In genomic region chr7:129970816-129971215, GRCh38 we compare ENCODE assay signal across 20 cellular contexts. TPM values are rescaled to one million over a fixed set of nuclear protein-coding genes. Genes with fewer than 3 reads are reported as not detected.
A peak's percentile ranks its signal among the peaks of the same experiment; 100 is the strongest.
DNase-seq lines count a peak whose midpoint lies in the region; ATAC-seq and TF ChIP-seq lines count a peak whose summit lies in the region.
"Had no signal": no experiment of that assay in that cellular context is flagged by ENCODE, and none has a peak within 500 bp of the region (broad histone marks: within the 10 kb centered on the region; RNA-seq: fewer than 3 reads in every experiment).

No MANE protein-coding gene starts in this region.

- ATAC-seq in PC-3, result peak; percentile 47
- peak; percentile 26 for ATAC-seq in left lobe of liver
- no peak for ATAC-seq in HG03571 (IDR thresholded peaks at IDR 0.05; ENCODE audit: unreplicated experiment)
- no peak for ATAC-seq in HG02759 (IDR thresholded peaks at IDR 0.05; ENCODE audit: unreplicated experiment)
- ATAC-seq: activated CD8-positive, alpha-beta T cell treated with anti-CD3 and anti-CD28 coated beads, Interleukin-2, amount 10 ng/mL, durations not matched to agents 7 days and 5 days had no signal

- H3K79me2 ChIP-seq in PC-3 (ENCODE audit: low read length), result no peaks in the 10 kb centered on the region

- H3F3A ChIP-seq in PC-3 (ENCODE audit: low read length, unreplicated experiment), result no peaks in the 10 kb centered on the region

- intact Hi-C loops in PC-3 (cut with micrococcal nuclease), result loop anchor here (1.0 kb wide), 2 partner anchors 22 to 39 kb away; no protein-coding TSS in a partner anchor
- intact Hi-C loops in transverse colon (cut with DNase I; ENCODE audit: low total_unique reads), result no loop called here

- POLR2A ChIA-PET in PC-3 (lab: Charles Lee; ENCODE audit: unreplicated experiment), result interaction anchor here (0.5 to 2.0 kb wide), 3 partner anchors 12 to 38 kb away, joined by 3 to 18 read pairs (median 8); no protein-coding TSS in a partner anchor

- TF ChIP-seq CTCF in PC-3 (conservative IDR thresholded peaks at IDR 0.05; ENCODE audit: low read depth, low read length) (no peak), chondrocyte (IDR thresholded peaks at IDR 0.05) (no peak), transverse colon (IDR thresholded peaks at IDR 0.05) (no peak)

- 39% methylated on average over 3 of the region's 3 CpGs; no CpG with 5 or more reads in 1 of the 2 donors for WGBS in transverse colon (ENCODE audit: low coverage in 1 of 2), 2 donors

- peak overlapping the region; percentile 63; the same call in 1 of the 2 replicates for H3K4me2 ChIP-seq in PC-3 (ENCODE audit: low read length)

- CTCF ChIA-PET in PC-3 (lab: Charles Lee), result interaction anchor here (1.1 to 1.7 kb wide), 3 partner anchors 12 to 38 kb away, joined by 3 to 8 read pairs (median 6); no protein-coding TSS in a partner anchor

- H3K27me3 ChIP-seq in PC-3 (ENCODE audit: low read length) (no peaks in the 10 kb centered on the region), transverse colon (no peaks in the 10 kb centered on the region)
- H3K27me3 ChIP-seq: BE2C, pancreas had no signal

- peak overlapping the region; percentile 94 for H3K27ac Mint-ChIP-seq in chondrocyte (ENCODE audit: unreplicated experiment)
- H3K27ac Mint-ChIP-seq: activated CD8-positive, alpha-beta T cell treated with anti-CD3 and anti-CD28 coated beads, Interleukin-2, amount 10 ng/mL, durations not matched to agents 7 days and 5 days; activated naive CD8-positive, alpha-beta T cell; brain had no signal

- H3K9ac ChIP-seq in PC-3 (ENCODE audit: low read length), result peak overlapping the region; percentile 67

- TF ChIP-seq EP300 in transverse colon (IDR thresholded peaks at IDR 0.05; ENCODE audit: low read depth), result no peak

- H4K20me1 ChIP-seq in PC-3 (ENCODE audit: low read length), result no peaks in the 10 kb centered on the region

- H3K9me3 ChIP-seq in PC-3 (ENCODE audit: low read length) (no peaks in the 10 kb centered on the region), transverse colon (no peaks in the 10 kb centered on the region)
- H3K9me3 ChIP-seq: BE2C, pancreas had no signal

- no peaks in the 10 kb centered on the region for H3K9me3 Mint-ChIP-seq in chondrocyte (ENCODE audit: low read depth)

- BruUV-seq in PC-3 (replicated peaks; lab: Mats Ljungman, UMichigan), result no TSS peak

- H3K4me1 ChIP-seq in PC-3 (ENCODE audit: insufficient read depth, low read length), result peaks cover 36% of the 10 kb centered on the region
- H3K4me1 ChIP-seq in transverse colon, result peaks cover 3 to 16% (median 10%) of the 10 kb centered on the region in 4 donors
- H3K4me1 ChIP-seq: BE2C had no signal

- H2AFZ ChIP-seq in PC-3 (ENCODE audit: low read length), result no peak overlapping the region

- no peak overlapping the region for H3K4me3 Mint-ChIP-seq in chondrocyte (ENCODE audit: unreplicated experiment)
- H3K4me3 Mint-ChIP-seq: activated CD8-positive, alpha-beta T cell treated with anti-CD3 and anti-CD28 coated beads, Interleukin-2, amount 10 ng/mL, durations not matched to agents 7 days and 5 days; activated naive CD8-positive, alpha-beta T cell; brain had no signal

- H3K4me3 ChIP-seq in PC-3 (ENCODE audit: low read length) (no peak overlapping the region), transverse colon (no peak overlapping the region)
- H3K4me3 ChIP-seq: pancreas had no signal

- H3K36me3 Mint-ChIP-seq in chondrocyte (ENCODE audit: low read depth), result no peaks in the 10 kb centered on the region
- H3K36me3 Mint-ChIP-seq: activated naive CD8-positive, alpha-beta T cell; brain had no signal

- DNase-seq in PC-3 (peak; percentile 75), chondrocyte (ENCODE audit: low spot score) (no peak), left lobe of liver (ENCODE audit: low spot score) (no peak), transverse colon (peak; percentile 80), NCI-H1048 (lab: John Stamatoyannopoulos, UW) (no peak)
- DNase-seq: activated CD8-positive, alpha-beta T cell treated with anti-CD3 and anti-CD28 coated beads, Interleukin-2, amount 10 ng/mL, durations not matched to agents 7 days and 5 days; BE2C; effector CD4-positive, alpha-beta T cell; left cardiac atrium; NCI-H1417; NCI-H82; pancreas; stimulated activated CD4-positive, alpha-beta T cell treated with anti-CD3 and anti-CD28 coated beads, Interleukin-4, amount 100 ng/mL, for 4 hours; stimulated activated CD8-positive, alpha-beta memory T cell treated with anti-CD3 and anti-CD28 coated beads, Interleukin-4, amount 100 ng/mL, for 48 hours; T-helper 1 cell had no signal

- peaks cover 21% of the 10 kb centered on the region for H3K4me1 Mint-ChIP-seq in chondrocyte (ENCODE audit: low read depth)

- no peaks in the 10 kb centered on the region for H3K36me3 ChIP-seq in PC-3 (ENCODE audit: low read depth, low read length)
- no peaks in the 10 kb centered on the region for H3K36me3 ChIP-seq in transverse colon
- H3K36me3 ChIP-seq: BE2C, pancreas had no signal

- TF ChIP-seq POLR2A in transverse colon (IDR thresholded peaks at IDR 0.05), result no peak

- H3K27ac ChIP-seq in PC-3 (ENCODE audit: low read length), result peak overlapping the region; percentile 96
- H3K27ac ChIP-seq in transverse colon, result peak overlapping the region; percentile 25 to 54 (median 50)
- H3K27ac ChIP-seq: VCaP had no signal

- H3K27me3 Mint-ChIP-seq in chondrocyte (ENCODE audit: low read depth), result no peaks in the 10 kb centered on the region
- H3K27me3 Mint-ChIP-seq: activated naive CD8-positive, alpha-beta T cell had no signal

- H3K9me2 ChIP-seq in PC-3 (replicated peaks; ENCODE audit: low read length), result no peaks in the 10 kb centered on the region

- in situ Hi-C loops in transverse colon (cut with MboI; ENCODE audit: low pct_ligation_motif_present in 1 of 4, low pct_unique_long_range_greater_than_20kb in 1 of 4, low sequenced_read_pairs in 3 of 4), result no loop called here

RNA-seq across cellular contexts. Expression of gene UBE2H, which starts 18.1 kb away (rescaled TPM):
- total RNA-seq in PC-3 (2014; rRNA removed) (62.5 and 102 TPM in 2 replicates), chondrocyte (137 to 172 TPM (median 167 TPM) in 3 replicates), left lobe of liver (33.8 TPM), transverse colon (100 to 1,000 TPM in 1 of 4 donors, 10 to 100 TPM in 3; 31.0 to 131 (median 53.3) TPM)

Comparison
In these comparisons a context has a peak if more than half of its experiments do, and no peak if none do; other contexts are left out.
1. ATAC-seq: peak in PC-3 (single experiment) and left lobe of liver (single experiment); none in HG03571 (single experiment) and HG02759 (single experiment).
2. DNase-seq: peak in PC-3 (single experiment) and transverse colon (single experiment); none in chondrocyte (single experiment), left lobe of liver (single experiment) and NCI-H1048 (single experiment).